Comparison of ENCODE assay signal across 1 cellular context in the genomic region with DNA sequence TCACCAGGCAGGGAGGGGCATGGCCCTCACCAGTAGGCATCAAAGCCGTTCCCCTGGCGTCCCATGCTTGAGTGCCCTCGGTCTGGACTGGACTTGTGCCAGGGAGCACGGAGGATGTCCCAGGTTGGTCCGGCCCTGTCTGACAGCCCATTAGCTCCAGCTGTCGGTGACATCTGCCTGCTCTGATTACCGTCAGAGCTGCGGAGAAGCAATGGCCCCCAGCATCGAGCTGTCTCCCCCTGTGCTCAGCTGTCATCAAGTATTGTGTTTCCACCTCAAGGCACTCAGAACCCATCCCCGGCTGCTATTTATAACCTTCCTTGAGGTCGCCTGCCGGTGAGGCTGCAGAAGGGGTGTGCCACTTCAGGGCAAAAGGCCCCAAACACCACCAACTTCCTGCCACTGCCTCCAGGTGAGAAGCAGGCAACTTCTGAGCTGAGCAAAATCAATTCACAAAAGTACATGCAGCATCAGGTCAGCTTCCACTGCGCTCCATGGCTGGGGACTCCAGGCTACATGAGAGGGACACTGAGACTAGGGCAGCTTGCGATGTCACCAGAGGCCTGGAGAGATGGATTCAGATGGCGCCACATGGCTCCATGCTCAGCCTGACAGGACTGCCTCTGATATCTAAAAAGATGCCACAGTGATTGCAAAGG.
TF ChIP-seq lines count a peak whose summit lies in the region.

No MANE protein-coding gene starts in this region.

TF ChIP-seq in WTC11, 78 proteins besides CTCF, POLR2A, EP300 and RAD21 (continued from another document):
- no peak for TF ChIP-seq ZNF138 (CRISPR knock-in tag; conservative IDR thresholded peaks at IDR 0.05)
